ENCODE assay signal across 7 cellular contexts in the genomic region with DNA sequence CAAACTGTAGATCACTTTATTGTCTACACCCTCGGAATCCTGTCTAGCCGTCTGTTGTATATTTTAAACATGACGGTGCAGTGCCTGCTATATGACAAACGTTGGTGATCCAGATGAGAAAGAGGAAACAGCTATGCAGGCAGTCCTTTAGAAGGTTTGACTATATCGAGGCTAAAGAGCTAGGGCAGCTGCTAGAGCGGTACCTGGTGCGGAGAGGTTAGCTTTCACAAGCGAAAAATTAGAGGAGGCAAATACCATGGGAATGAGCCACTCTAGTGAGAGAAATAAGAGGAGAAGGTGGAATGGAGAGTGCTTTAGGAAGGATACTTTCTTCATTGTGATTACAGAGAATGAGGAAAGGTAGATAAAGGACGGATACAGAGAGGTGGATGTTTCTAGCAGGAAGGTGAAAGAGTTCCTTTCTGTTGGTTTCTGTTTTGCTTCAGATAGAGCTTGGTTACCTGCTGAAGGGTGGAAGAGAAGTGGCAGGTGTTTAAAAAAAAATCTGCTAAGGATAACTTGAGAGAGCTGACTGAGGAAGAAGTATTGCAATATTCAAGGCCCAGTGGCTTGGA. TPM values are rescaled to one million over a fixed set of nuclear protein-coding genes. Genes with fewer than 3 reads are reported as not detected.
DNase-seq lines count a peak whose midpoint lies in the region; ATAC-seq and TF ChIP-seq lines count a peak whose summit lies in the region.

No MANE protein-coding gene starts in this region.

- 52% methylated on average over 9 of the region's 9 CpGs for WGBS in HUES64
- WGBS in right cardiac atrium = 22% methylated on average over 9 of the region's 9 CpGs
- 4 to 9% methylated on average over 9 of the region's 9 CpGs for WGBS in sigmoid colon, 2 donors

- POLR2A ChIA-PET in activated CD8-positive, alpha-beta T cell treated with anti-CD3 and anti-CD28 coated beads for 36 hours (lab: Charles Lee) = interaction anchor here (0.8 to 1.6 kb wide), 7 partner anchors 11 to 1027 kb away, joined by 3 to 9 read pairs (median 3); a partner anchor contains a TSS

- no peak for TF ChIP-seq EP300 in sigmoid colon (IDR thresholded peaks at IDR 0.05)

- no peaks in the 10 kb centered on the region for H3K9me3 ChIP-seq in HUES64 (ENCODE audit: insufficient read depth, low read depth, low read length)
- no peaks in the 10 kb centered on the region for H3K9me3 ChIP-seq in right cardiac atrium (ENCODE audit: control insufficient read depth, low read length)
- H3K9me3 ChIP-seq in sigmoid colon = no peaks in the 10 kb centered on the region

- peaks cover 5% of the 10 kb centered on the region for H3K9me3 Mint-ChIP-seq in activated CD8-positive, alpha-beta T cell treated with anti-CD3 and anti-CD28 coated beads for 36 hours

- H3K36me3 Mint-ChIP-seq in activated CD8-positive, alpha-beta T cell treated with anti-CD3 and anti-CD28 coated beads for 36 hours (ENCODE audit: low read depth) = peaks cover 6% of the 10 kb centered on the region

- intact Hi-C loops in activated CD8-positive, alpha-beta T cell treated with anti-CD3 and anti-CD28 coated beads for 36 hours (cut with micrococcal nuclease) = loop anchor here (5.0 kb wide), 1 partner anchor 1029 kb away; no protein-coding TSS in a partner anchor
- intact Hi-C loops in right cardiac atrium (cut with DNase I) = no loop called here
- intact Hi-C loops in sigmoid colon (cut with DNase I) = loop anchor here (5.0 kb wide), 3 partner anchors 364 to 1304 kb away; a partner anchor contains a TSS

- H3K4me3 Mint-ChIP-seq in activated CD8-positive, alpha-beta T cell treated with anti-CD3 and anti-CD28 coated beads for 36 hours = peak overlapping the region; percentile 79

- peaks cover 22% of the 10 kb centered on the region; the same call in 1 of the 2 replicates for H3K4me1 ChIP-seq in HUES64 (ENCODE audit: insufficient read depth, low read length)
- H3K4me1 ChIP-seq in right cardiac atrium (ENCODE audit: control insufficient read depth, insufficient read depth, low read length) = no peaks in the 10 kb centered on the region
- peaks cover 0 to 31% (median 20%) of the 10 kb centered on the region in 4 donors for H3K4me1 ChIP-seq in sigmoid colon

- peak overlapping the region; percentile 97 for H3K4me3 ChIP-seq in HUES64 (ENCODE audit: low read length)
- peak overlapping the region; percentile 96 for H3K4me3 ChIP-seq in right cardiac atrium (ENCODE audit: low read length)
- H3K4me3 ChIP-seq in sigmoid colon = peak overlapping the region; percentile 84 to 96 (median 92)

- no peaks in the 10 kb centered on the region for H3K27me3 ChIP-seq in HUES64 (ENCODE audit: insufficient read depth, low read length)
- H3K27me3 ChIP-seq in right cardiac atrium (ENCODE audit: control insufficient read depth, insufficient read depth) = no peaks in the 10 kb centered on the region
- H3K27me3 ChIP-seq in sigmoid colon = no peaks in the 10 kb centered on the region

- peak overlapping the region; percentile 97; the same call in 1 of the 2 replicates for H3K27ac ChIP-seq in HUES64 (ENCODE audit: low read depth, low read length)
- H3K27ac ChIP-seq in right cardiac atrium (ENCODE audit: low read length) = peak overlapping the region; percentile 98
- peak overlapping the region; percentile 98 to 99 (median 99) for H3K27ac ChIP-seq in sigmoid colon

- H3K4me1 Mint-ChIP-seq in activated CD8-positive, alpha-beta T cell treated with anti-CD3 and anti-CD28 coated beads for 36 hours (ENCODE audit: low read depth) = peaks cover 32% of the 10 kb centered on the region

- DNase-seq in GM13977 (ENCODE audit: low spot score) (peak; percentile 19), right cardiac atrium (no peak), sigmoid colon (no peak)
- no peak for DNase-seq in activated CD8-positive, alpha-beta T cell treated with anti-CD3 and anti-CD28 coated beads for 36 hours
- DNase-seq in stimulated activated naive CD4-positive, alpha-beta T cell treated with Interleukin-2 at 50 U/mL for 16 hours (lab: John Stamatoyannopoulos, UW) = no peak

- CTCF ChIA-PET in activated CD8-positive, alpha-beta T cell treated with anti-CD3 and anti-CD28 coated beads for 36 hours (lab: Charles Lee) = interaction anchor here (0.9 to 1.2 kb wide), 2 partner anchors 8 to 121 kb away, joined by 3 read pairs; no protein-coding TSS in a partner anchor

- H3K27ac Mint-ChIP-seq in activated CD8-positive, alpha-beta T cell treated with anti-CD3 and anti-CD28 coated beads for 36 hours = peak overlapping the region; percentile 91

- no peaks in the 10 kb centered on the region for H3K27me3 Mint-ChIP-seq in activated CD8-positive, alpha-beta T cell treated with anti-CD3 and anti-CD28 coated beads for 36 hours

- H3K36me3 ChIP-seq in HUES64 (ENCODE audit: insufficient read depth, low read length) (no peaks in the 10 kb centered on the region), sigmoid colon (no peaks in the 10 kb centered on the region)

- H3K9ac ChIP-seq in HUES64 (ENCODE audit: low read depth, low read length) = peak overlapping the region; percentile 94

- peak; percentile 1 for ATAC-seq in activated CD8-positive, alpha-beta T cell treated with anti-CD3 and anti-CD28 coated beads for 36 hours
- ATAC-seq in right cardiac atrium (no peak), HG03139 (IDR thresholded peaks at IDR 0.05; ENCODE audit: unreplicated experiment) (no peak)

- TF ChIP-seq CTCF in GM13977 (IDR thresholded peaks at IDR 0.05; ENCODE audit: extremely low read depth, insufficient read depth, missing control alignments) = no peak
- TF ChIP-seq CTCF in activated CD8-positive, alpha-beta T cell treated with anti-CD3 and anti-CD28 coated beads for 36 hours (IDR thresholded peaks at IDR 0.05) = no peak
- TF ChIP-seq CTCF in sigmoid colon (IDR thresholded peaks at IDR 0.05) = no peak

- no peak for TF ChIP-seq POLR2A in sigmoid colon (IDR thresholded peaks at IDR 0.05)

- in situ Hi-C loops in GM13977 (cut with MboI; ENCODE audit: low pct_unique_long_range_greater_than_20kb, low sequenced_read_pairs, unreplicated experiment) = no loop called here

RNA-seq across cellular contexts. Expression of a gene that starts 1.0 kb away (rescaled TPM):
- 3.0 TPM for polyA plus RNA-seq in HUES64 (2013, experiment 1 of 2)
- polyA plus RNA-seq in HUES64 (2013, experiment 2 of 2) = 5.5 TPM
- total RNA-seq in activated CD8-positive, alpha-beta T cell treated with anti-CD3 and anti-CD28 coated beads for 36 hours = 1 to 10 TPM; 3.0 to 5.3 TPM
- 10 to 100 TPM; 31.2 to 37.3 (median 35.7) TPM for total RNA-seq in right cardiac atrium
- polyA plus RNA-seq in right cardiac atrium = 13.4 TPM
- 10 to 100 TPM; 16.6 to 22.5 (median 20.0) TPM for total RNA-seq in sigmoid colon
- 10 to 100 TPM in 1 of 3 donors, 1 to 10 TPM in 2; 8.2 to 12.0 (median 9.7) TPM for polyA plus RNA-seq in sigmoid colon

Comparison
In these comparisons a context has a peak if more than half of its experiments do, and no peak if none do; other contexts are left out.
1. intact Hi-C loops: an anchor here in activated CD8-positive, alpha-beta T cell treated with anti-CD3 and anti-CD28 coated beads for 36 hours (5.0 kb wide) and sigmoid colon (5.0 kb wide); none called in right cardiac atrium.